In the genomic region with DNA sequence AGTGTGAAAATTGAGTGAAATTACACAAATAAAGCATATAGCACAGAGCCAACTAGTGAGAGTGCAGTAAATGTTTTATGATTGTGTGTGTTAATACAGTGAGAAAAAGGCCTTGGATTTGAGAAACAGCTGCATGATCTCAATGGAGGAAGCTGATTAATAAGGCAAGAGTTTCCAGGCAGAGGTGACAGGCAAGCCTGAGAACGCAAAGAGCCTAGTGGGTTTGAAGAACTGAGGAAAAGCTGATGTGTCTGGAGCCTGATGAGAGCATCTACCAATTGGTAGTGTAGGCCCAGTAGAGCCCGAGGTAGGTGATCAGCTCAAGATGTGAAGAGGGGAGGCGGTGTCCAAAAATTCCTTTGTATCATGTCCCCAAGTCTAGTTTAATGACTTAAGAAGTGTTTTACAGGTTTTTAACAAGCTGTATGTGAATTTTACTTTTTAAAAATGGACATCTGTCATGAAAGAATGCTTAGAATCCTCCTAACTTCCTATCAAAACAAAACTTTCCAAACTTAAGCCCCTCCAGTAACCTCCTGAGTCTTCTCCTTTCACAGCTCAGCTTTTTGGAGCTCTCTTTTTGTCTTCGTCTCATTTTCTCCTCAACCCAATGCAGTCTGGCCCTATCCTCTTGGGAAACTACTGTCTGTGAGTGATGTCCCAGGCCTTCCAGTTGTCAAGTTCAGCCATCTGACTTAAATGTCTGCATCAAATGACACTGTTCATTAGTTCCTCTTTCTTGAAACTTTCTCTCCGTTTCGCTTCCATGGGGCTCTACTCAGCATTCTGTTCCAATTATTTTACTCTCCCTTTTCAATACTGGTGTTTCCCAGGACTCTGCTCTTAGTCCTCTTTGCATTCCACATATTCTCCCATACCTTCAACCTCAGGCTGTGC, we compare ENCODE assay signal across 8 cellular contexts. TPM values are rescaled to one million over a fixed set of nuclear protein-coding genes. Genes with fewer than 3 reads are reported as not detected.
DNase-seq lines count a peak whose midpoint lies in the region; ATAC-seq and TF ChIP-seq lines count a peak whose summit lies in the region.

No MANE protein-coding gene starts in this region.

- no peaks in the 10 kb centered on the region for H3K36me3 Mint-ChIP-seq in activated CD4-positive, alpha-beta T cell treated with anti-CD3 and anti-CD28 coated beads, Interleukin-2, amount 10 ng/mL, durations not matched to agents 7 days and 5 days (ENCODE audit: low read depth)
- H3K36me3 Mint-ChIP-seq in stimulated activated naive B cell treated with anti-CD40 and anti-IgM and Interleukin-4, amounts not matched to agents 10 μg/mL and 1 μg/mL and 100 μg/mL, for 72 hours = peaks cover 0 to 9% of the 10 kb centered on the region in 2 donors

- H3K36me3 ChIP-seq in gastroesophageal sphincter = no peaks in the 10 kb centered on the region

- H3K27ac ChIP-seq in gastroesophageal sphincter = peak overlapping the region in 2 of 4 donors; percentile 82 to 89

- no peak for TF ChIP-seq EP300 in gastroesophageal sphincter (IDR thresholded peaks at IDR 0.05)

- no peaks in the 10 kb centered on the region for H3K9me3 Mint-ChIP-seq in activated CD4-positive, alpha-beta T cell treated with anti-CD3 and anti-CD28 coated beads, Interleukin-2, amount 10 ng/mL, durations not matched to agents 7 days and 5 days
- H3K9me3 Mint-ChIP-seq in stimulated activated naive B cell treated with anti-CD40 and anti-IgM and Interleukin-4, amounts not matched to agents 10 μg/mL and 1 μg/mL and 100 μg/mL, for 72 hours = no peaks in the 10 kb centered on the region

- CTCF ChIA-PET in activated CD4-positive, alpha-beta T cell treated with anti-CD3 and anti-CD28 coated beads, Interleukin-2, amount 10 ng/mL, durations not matched to agents 7 days and 5 days (lab: Charles Lee) = interaction anchor here (0.6 to 0.8 kb wide), 3 partner anchors 15 to 797 kb away, joined by 3 to 4 read pairs (median 3); no protein-coding TSS in a partner anchor

- 41 to 51% methylated on average over 6 of the region's 6 CpGs for WGBS in gastroesophageal sphincter (ENCODE audit: low coverage in 1 of 2), 2 donors

- H3K27ac Mint-ChIP-seq in activated CD4-positive, alpha-beta T cell treated with anti-CD3 and anti-CD28 coated beads, Interleukin-2, amount 10 ng/mL, durations not matched to agents 7 days and 5 days = no peak overlapping the region
- H3K27ac Mint-ChIP-seq in stimulated activated naive B cell treated with anti-CD40 and anti-IgM and Interleukin-4, amounts not matched to agents 10 μg/mL and 1 μg/mL and 100 μg/mL, for 72 hours = no peak overlapping the region

- H3K9me3 ChIP-seq in gastroesophageal sphincter = no peaks in the 10 kb centered on the region

- peaks cover 20% of the 10 kb centered on the region for H3K4me1 Mint-ChIP-seq in activated CD4-positive, alpha-beta T cell treated with anti-CD3 and anti-CD28 coated beads, Interleukin-2, amount 10 ng/mL, durations not matched to agents 7 days and 5 days
- H3K4me1 Mint-ChIP-seq in stimulated activated naive B cell treated with anti-CD40 and anti-IgM and Interleukin-4, amounts not matched to agents 10 μg/mL and 1 μg/mL and 100 μg/mL, for 72 hours = peaks cover 8 to 17% of the 10 kb centered on the region in 2 donors

- peak overlapping the region; percentile 68 to 77 for H3K4me3 ChIP-seq in gastroesophageal sphincter

- POLR2A ChIA-PET in activated CD4-positive, alpha-beta T cell treated with anti-CD3 and anti-CD28 coated beads, Interleukin-2, amount 10 ng/mL, durations not matched to agents 7 days and 5 days (lab: Charles Lee) = no interaction called here

- peak; percentile 6 for DNase-seq in activated CD4-positive, alpha-beta T cell treated with anti-CD3 and anti-CD28 coated beads, Interleukin-2, amount 10 ng/mL, durations not matched to agents 7 days and 5 days
- DNase-seq in activated CD4-positive, alpha-beta T cell treated with anti-CD3 and anti-CD28 coated beads, Interleukin-2, amount 50 U/mL, for 1 hour = no peak
- DNase-seq in OCI-M1 (lab: John Stamatoyannopoulos, UW) = peak; percentile 86
- DNase-seq in stimulated activated naive B cell treated with anti-CD40 and anti-IgM and Interleukin-4, amounts not matched to agents 10 μg/mL and 1 μg/mL and 100 μg/mL, for 72 hours = no peak
- no peak for DNase-seq in NCI-H2107 (lab: John Stamatoyannopoulos, UW)
- no peak for DNase-seq in GM03348 (ENCODE audit: low spot score)
- no peak for DNase-seq in NCI-H187 treated with DMSO at 0.1 percent for 48 hours (lab: John Stamatoyannopoulos, UW)

- peaks cover 8% of the 10 kb centered on the region for H3K27me3 Mint-ChIP-seq in activated CD4-positive, alpha-beta T cell treated with anti-CD3 and anti-CD28 coated beads, Interleukin-2, amount 10 ng/mL, durations not matched to agents 7 days and 5 days
- no peaks in the 10 kb centered on the region for H3K27me3 Mint-ChIP-seq in stimulated activated naive B cell treated with anti-CD40 and anti-IgM and Interleukin-4, amounts not matched to agents 10 μg/mL and 1 μg/mL and 100 μg/mL, for 72 hours

- TF ChIP-seq POLR2A in gastroesophageal sphincter (IDR thresholded peaks at IDR 0.05) = no peak

- no peak for TF ChIP-seq CTCF in gastroesophageal sphincter (IDR thresholded peaks at IDR 0.05)

- H3K4me1 ChIP-seq in gastroesophageal sphincter = peaks cover 14 to 61% (median 22%) of the 10 kb centered on the region in 3 donors

- H3K4me3 Mint-ChIP-seq in activated CD4-positive, alpha-beta T cell treated with anti-CD3 and anti-CD28 coated beads, Interleukin-2, amount 10 ng/mL, durations not matched to agents 7 days and 5 days = no peak overlapping the region
- no peak overlapping the region for H3K4me3 Mint-ChIP-seq in stimulated activated naive B cell treated with anti-CD40 and anti-IgM and Interleukin-4, amounts not matched to agents 10 μg/mL and 1 μg/mL and 100 μg/mL, for 72 hours

- no peaks in the 10 kb centered on the region for H3K27me3 ChIP-seq in gastroesophageal sphincter

- no peak for ATAC-seq in gastroesophageal sphincter
- peak; percentile 31 to 35 for ATAC-seq in stimulated activated naive B cell treated with anti-CD40 and anti-IgM and Interleukin-4, amounts not matched to agents 10 μg/mL and 1 μg/mL and 100 μg/mL, for 72 hours (replicated peaks)

RNA-seq across cellular contexts. Expression of a gene that starts 1.2 kb away (rescaled TPM):
- total RNA-seq in activated CD4-positive, alpha-beta T cell treated with anti-CD3 and anti-CD28 coated beads, Interleukin-2, amount 10 ng/mL, durations not matched to agents 7 days and 5 days = 10 to 100 TPM; 25.1 to 30.5 TPM
- total RNA-seq in gastroesophageal sphincter = 10 to 100 TPM; 11.8 to 25.9 (median 18.3) TPM

RNA-seq across cellular contexts. Expression of a gene that starts 1.9 kb away (rescaled TPM):
- total RNA-seq in activated CD4-positive, alpha-beta T cell treated with anti-CD3 and anti-CD28 coated beads, Interleukin-2, amount 10 ng/mL, durations not matched to agents 7 days and 5 days = under 1 TPM; 0.45 to 0.46 TPM
- total RNA-seq in gastroesophageal sphincter = 10 to 100 TPM; 11.8 to 27.7 (median 24.5) TPM

Comparison
In these comparisons a context has a peak if more than half of its experiments do, and no peak if none do; other contexts are left out.
1. DNase-seq: peak in activated CD4-positive, alpha-beta T cell treated with anti-CD3 and anti-CD28 coated beads, Interleukin-2, amount 10 ng/mL, durations not matched to agents 7 days and 5 days (single experiment) and OCI-M1 (single experiment); none in activated CD4-positive, alpha-beta T cell treated with anti-CD3 and anti-CD28 coated beads, Interleukin-2, amount 50 U/mL, for 1 hour (single experiment), stimulated activated naive B cell treated with anti-CD40 and anti-IgM and Interleukin-4, amounts not matched to agents 10 μg/mL and 1 μg/mL and 100 μg/mL, for 72 hours (single experiment), NCI-H2107 (single experiment), GM03348 (single experiment) and NCI-H187 treated with DMSO at 0.1 percent for 48 hours (single experiment).
2. RNA of a gene that starts 1.9 kb away (total RNA-seq): 11.8 to 27.7 TPM in gastroesophageal sphincter; 0.45 to 0.46 TPM in activated CD4-positive, alpha-beta T cell treated with anti-CD3 and anti-CD28 coated beads, Interleukin-2, amount 10 ng/mL, durations not matched to agents 7 days and 5 days; every median in the first group is over 4 times any median in the second.